In genomic region chr6:109440325-109441068, GRCh38 we compare ENCODE assay signal across 1 cellular context.
TF ChIP-seq lines count a peak whose summit lies in the region.

Gene PPIL6, minus strand, starts transcription at chr6:109440628. Its CDS starts 38 bp downstream, at chr6:109440590.
Gene SMPD2, plus strand, starts transcription at chr6:109440724. Its CDS starts 398 bp downstream, at chr6:109441122.

TF ChIP-seq in GM12878, 131 proteins besides CTCF, POLR2A, EP300 and RAD21 (continued from another document):
- TF ChIP-seq CHD4 (IDR thresholded peaks at IDR 0.05) (no peak), ZBTB4 (CRISPR knock-in tag; IDR thresholded peaks at IDR 0.05) (no peak), LARP7 (IDR thresholded peaks at IDR 0.05) (peak; percentile 86; the same call in 1 of the 2 replicates), SPI1 (IDR thresholded peaks at IDR 0.05; ENCODE audit: borderline replicate concordance, insufficient read depth, low read depth, low read length) (peak; percentile 63), TAF1 (IDR thresholded peaks at IDR 0.05; ENCODE audit: borderline replicate concordance, low read depth, low read length) (no peak), CBX5 (IDR thresholded peaks at IDR 0.05; ENCODE audit: low read depth) (0 out of 2 replicates have a peak, but pooled peaks have one; percentile 40), SRF (IDR thresholded peaks at IDR 0.05; ENCODE audit: low read depth in 2 of 2, low read length in 2 of 2) (peak in 1 of 2 experiments; percentile 68; a peak in 1 of 4 replicates), ZNF217 (IDR thresholded peaks at IDR 0.05) (peak; percentile 52; the same call in 1 of the 2 replicates), ZBTB40 (IDR thresholded peaks at IDR 0.05; ENCODE audit: borderline replicate concordance) (no peak), SREBF2 (IDR thresholded peaks at IDR 0.05; ENCODE audit: low read length) (no peak), NKRF (conservative IDR thresholded peaks at IDR 0.05) (peak; percentile 95), BHLHE40 (IDR thresholded peaks at IDR 0.05; ENCODE audit: borderline replicate concordance in 1 of 2, low read depth in 2 of 2, low read length in 1 of 2) (peak in 1 of 2 experiments; percentile 75; a peak in 2 of 4 replicates)
TF ChIP-seq in GM12878: peak in this region for 39.
